18 cellular contexts compared by ENCODE assay signal in the genomic region with DNA sequence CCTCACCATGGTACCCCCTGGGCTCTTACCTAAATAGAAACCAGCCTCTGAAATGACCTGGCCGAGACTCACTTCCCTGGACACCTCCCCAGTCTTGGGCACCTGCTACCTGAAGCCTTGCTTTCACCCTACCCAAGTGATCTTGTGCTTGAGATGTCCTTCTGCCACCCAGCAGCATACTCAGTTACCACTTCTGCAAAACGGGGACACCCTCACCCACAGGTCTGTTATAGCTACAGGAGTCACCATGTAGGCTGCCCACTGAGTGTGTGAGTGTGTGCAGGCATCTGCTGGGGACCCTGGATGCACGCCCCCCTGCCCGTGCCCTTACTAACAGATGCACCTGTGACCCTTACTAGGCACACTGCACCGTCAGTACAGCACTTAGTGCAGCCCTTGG.
DNase-seq lines count a peak whose midpoint lies in the region; ATAC-seq, FAIRE-seq and TF ChIP-seq lines count a peak whose summit lies in the region.
"Had no signal": no experiment of that assay in that cellular context is flagged by ENCODE, and none has a peak within 500 bp of the region (broad histone marks: within the 10 kb centered on the region; RNA-seq: fewer than 3 reads in every experiment).

No MANE protein-coding gene starts in this region.

- no peaks in the 10 kb centered on the region for H3K9me2 ChIP-seq in PC-3 (replicated peaks; ENCODE audit: low read length)

- CTCF ChIA-PET in PC-3 (lab: Charles Lee): no interaction called here

- peaks cover 58% of the 10 kb centered on the region for H3K4me1 ChIP-seq in stomach smooth muscle (ENCODE audit: control insufficient read depth, insufficient read depth, low read length)
- H3K4me1 ChIP-seq in PC-3 (ENCODE audit: insufficient read depth, low read length): no peaks in the 10 kb centered on the region

- H3K4me3 ChIP-seq in bronchial epithelial cell (ENCODE audit: low read depth, low read length): no peak overlapping the region
- no peak overlapping the region for H3K4me3 ChIP-seq in stomach smooth muscle (ENCODE audit: low read length in 2 of 2)
- no peak overlapping the region for H3K4me3 ChIP-seq in PC-3 (ENCODE audit: low read length)
- H3K4me3 ChIP-seq in MG63: no peak overlapping the region
- H3K4me3 ChIP-seq: A549; BLaER1 treated with 17β-estradiol and CSF1 and Interleukin-3, amounts not matched to agents 10 nM and 100 nM; SK-N-MC had no signal

- intact Hi-C loops in PC-3 (cut with micrococcal nuclease): no loop called here

- H3K79me2 ChIP-seq in PC-3 (ENCODE audit: low read length): no peaks in the 10 kb centered on the region

- H3K9ac ChIP-seq in stomach smooth muscle (ENCODE audit: low read length in 2 of 2) (no peak overlapping the region), PC-3 (ENCODE audit: low read length) (no peak overlapping the region)
- H3K9ac ChIP-seq: BLaER1 treated with 17β-estradiol and CSF1 and Interleukin-3, amounts not matched to agents 10 nM and 100 nM had no signal

- H3K36me3 Mint-ChIP-seq in IgD-negative memory B cell: no peaks in the 10 kb centered on the region
- no peaks in the 10 kb centered on the region for H3K36me3 Mint-ChIP-seq in naive B cell

- H3K36me3 ChIP-seq in bronchial epithelial cell (ENCODE audit: control insufficient read depth, insufficient read depth, low read length) (peaks cover 2% of the 10 kb centered on the region), stomach smooth muscle (ENCODE audit: control insufficient read depth in 2 of 2, insufficient read depth in 2 of 2, low read length in 2 of 2) (peaks cover 0 to 4% of the 10 kb centered on the region in 2 donors), PC-3 (ENCODE audit: low read depth, low read length) (peaks cover 8% of the 10 kb centered on the region; the same call in 1 of the 2 replicates), MG63 (peaks cover 59% of the 10 kb centered on the region)

- no peaks in the 10 kb centered on the region for H3K9me3 Mint-ChIP-seq in IgD-negative memory B cell
- no peaks in the 10 kb centered on the region for H3K9me3 Mint-ChIP-seq in naive B cell

- BruUV-seq in PC-3 (replicated peaks; lab: Mats Ljungman, UMichigan): no TSS peak

- H3F3A ChIP-seq in PC-3 (ENCODE audit: low read length, unreplicated experiment): no peaks in the 10 kb centered on the region

- POLR2A ChIA-PET in PC-3 (lab: Charles Lee; ENCODE audit: unreplicated experiment): no interaction called here

- H2AFZ ChIP-seq in PC-3 (ENCODE audit: low read length): no peak overlapping the region

- H3K4me2 ChIP-seq in PC-3 (ENCODE audit: low read length): no peak overlapping the region
- H3K4me2 ChIP-seq: A549 had no signal

- peak; percentile 75 for FAIRE-seq in bronchial epithelial cell (lab: Jason Lieb, UNC)
- FAIRE-seq: A549, D721Med, H54 had no signal

- H3K4me3 Mint-ChIP-seq in IgD-negative memory B cell: peak overlapping the region in 3 of 4 donors; percentile 66 to 82 (median 73)
- H3K4me3 Mint-ChIP-seq in naive B cell: peak overlapping the region in 5 of 8 donors; percentile 13 to 85 (median 55)

- no peak for DNase-seq in bronchial epithelial cell (ENCODE audit: low read depth)
- no peak for DNase-seq in naive B cell
- no peak for DNase-seq in NCI-H1694 treated with DMSO at 0.1 percent for 48 hours (lab: John Stamatoyannopoulos, UW)
- DNase-seq in PC-3: no peak
- DNase-seq in MG63: no peak
- DNase-seq: NCI-H1092; NCI-H1694; NCI-H748 treated with DMSO at 0.1 percent for 48 hours; NK-92 treated with Interleukin-12 subunit alpha and Interleukin-12 subunit beta, amount 100 ng/mL, for 24 hours; OCI-M1; SHP77 had no signal

- H3K27ac Mint-ChIP-seq in IgD-negative memory B cell (peak overlapping the region; percentile 90 to 96 (median 95)), naive B cell (peak overlapping the region in 5 of 6 donors; percentile 66 to 95 (median 75))

- H3K27me3 Mint-ChIP-seq in IgD-negative memory B cell (no peaks in the 10 kb centered on the region), naive B cell (no peaks in the 10 kb centered on the region)

- H3K4me1 Mint-ChIP-seq in IgD-negative memory B cell: peaks cover 69 to 80% (median 70%) of the 10 kb centered on the region in 3 donors
- peaks cover 72 to 87% (median 84%) of the 10 kb centered on the region in 3 donors for H3K4me1 Mint-ChIP-seq in naive B cell

- H4K20me1 ChIP-seq in PC-3 (ENCODE audit: low read length): no peaks in the 10 kb centered on the region

- H3K27me3 ChIP-seq in bronchial epithelial cell (ENCODE audit: control insufficient read depth, insufficient read depth, low read length): no peaks in the 10 kb centered on the region
- H3K27me3 ChIP-seq in stomach smooth muscle (ENCODE audit: control insufficient read depth in 1 of 2, insufficient read depth in 2 of 2, low read length in 2 of 2): no peaks in the 10 kb centered on the region
- H3K27me3 ChIP-seq in PC-3 (ENCODE audit: low read length): no peaks in the 10 kb centered on the region
- no peaks in the 10 kb centered on the region for H3K27me3 ChIP-seq in MG63
- H3K27me3 ChIP-seq: BLaER1 treated with 17β-estradiol and CSF1 and Interleukin-3, amounts not matched to agents 10 nM and 100 nM had no signal

- H3K27ac ChIP-seq in stomach smooth muscle (ENCODE audit: low read length) (peak overlapping the region; percentile 6), PC-3 (ENCODE audit: low read length) (no peak overlapping the region)
- H3K27ac ChIP-seq: A549; BLaER1 treated with 17β-estradiol and CSF1 and Interleukin-3, amounts not matched to agents 10 nM and 100 nM; SK-N-MC had no signal

- H3K9me3 ChIP-seq in stomach smooth muscle (ENCODE audit: control insufficient read depth in 2 of 2, low read length in 2 of 2) (no peaks in the 10 kb centered on the region), PC-3 (ENCODE audit: low read length) (no peaks in the 10 kb centered on the region), MG63 (no peaks in the 10 kb centered on the region)
- H3K9me3 ChIP-seq: A549; BLaER1 treated with 17β-estradiol and CSF1 and Interleukin-3, amounts not matched to agents 10 nM and 100 nM had no signal

- TF ChIP-seq CTCF in bronchial epithelial cell (IDR thresholded peaks at IDR 0.05; ENCODE audit: insufficient read depth, low read length, severe bottlenecking) (no peak), PC-3 (conservative IDR thresholded peaks at IDR 0.05; ENCODE audit: low read depth, low read length) (no peak)

- no peak for ATAC-seq in naive B cell (ENCODE audit: low read depth in 2 of 2)
- no peak for ATAC-seq in PC-3
- ATAC-seq: A549 had no signal
